In the genomic region with DNA sequence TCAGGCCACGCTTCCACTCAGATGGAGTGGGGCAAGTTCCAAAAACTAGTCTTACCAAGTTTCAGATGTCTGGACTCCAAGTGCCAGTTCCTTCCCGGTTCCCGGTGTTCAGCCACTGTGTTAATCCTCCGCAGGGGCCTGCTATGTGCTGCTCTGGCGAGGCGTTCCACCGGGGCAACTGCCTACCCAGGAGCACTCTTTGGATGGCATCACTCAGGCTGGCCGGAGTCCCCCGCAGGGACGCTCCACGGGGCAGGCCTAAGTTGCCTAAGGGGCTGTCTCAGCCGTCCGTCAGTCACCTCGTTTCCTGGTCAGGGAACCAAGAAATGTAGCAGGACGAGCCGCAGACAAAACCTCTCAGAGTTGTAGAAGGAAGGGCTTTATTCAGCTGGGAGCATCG, we compare ENCODE assay signal across 13 cellular contexts. TPM values are rescaled to one million over a fixed set of nuclear protein-coding genes. Genes with fewer than 3 reads are reported as not detected.
A peak's percentile ranks its signal among the peaks of the same experiment; 100 is the strongest.
DNase-seq lines count a peak whose midpoint lies in the region; ATAC-seq and TF ChIP-seq lines count a peak whose summit lies in the region.
"Had no signal": no experiment of that assay in that cellular context is flagged by ENCODE, and none has a peak within 500 bp of the region (broad histone marks: within the 10 kb centered on the region; RNA-seq: fewer than 3 reads in every experiment).

No MANE protein-coding gene starts in this region.

- peaks cover 44% of the 10 kb centered on the region for H3K79me2 ChIP-seq in Loucy (ENCODE audit: insufficient read depth, low read length)

- ATAC-seq in stimulated activated memory B cell treated with anti-CD40 and anti-IgM and Interleukin-4, amounts not matched to agents 10 μg/mL and 1 μg/mL and 100 μg/mL, for 72 hours: no peak

- no peaks in the 10 kb centered on the region for H3K9me3 ChIP-seq in cardiac muscle cell (ENCODE audit: low read depth)
- peaks cover 3% of the 10 kb centered on the region for H3K9me3 ChIP-seq in left ventricle myocardium inferior (replicated peaks)
- H3K9me3 ChIP-seq in Loucy (ENCODE audit: insufficient read depth, low read depth, low read length): no peaks in the 10 kb centered on the region; the same call in 1 of the 2 replicates
- H3K9me3 ChIP-seq: adrenal gland had no signal

- peaks cover 3% of the 10 kb centered on the region for H3K4me1 Mint-ChIP-seq in endothelial cell (ENCODE audit: unreplicated experiment)
- peaks cover 47% of the 10 kb centered on the region for H3K4me1 Mint-ChIP-seq in stimulated activated memory B cell treated with anti-CD40 and anti-IgM and Interleukin-4, amounts not matched to agents 10 μg/mL and 1 μg/mL and 100 μg/mL, for 72 hours

- no peak for DNase-seq in cardiac muscle cell (ENCODE audit: low read depth in 1 of 2, low spot score in 1 of 2)
- DNase-seq in left ventricle myocardium inferior: no peak
- DNase-seq in endothelial cell (ENCODE audit: low spot score): no peak
- no peak for DNase-seq in GM19238 (ENCODE audit: insufficient read length, low spot score)
- no peak for DNase-seq in DMS53 treated with DMSO at 0.1 percent for 48 hours (lab: John Stamatoyannopoulos, UW; ENCODE audit: unreplicated experiment)
- no peak for DNase-seq in AML-193 (lab: John Stamatoyannopoulos, UW)
- DNase-seq: adrenal gland, C1 segment of cervical spinal cord, midbrain, NCI-H2081 had no signal

- peaks cover 37% of the 10 kb centered on the region for H4K20me1 ChIP-seq in Loucy (ENCODE audit: insufficient read depth, low read length, poor library complexity, severe bottlenecking)

- peaks cover 47% of the 10 kb centered on the region for H3K36me3 Mint-ChIP-seq in endothelial cell (ENCODE audit: low read depth, unreplicated experiment)
- peaks cover 84% of the 10 kb centered on the region for H3K36me3 Mint-ChIP-seq in stimulated activated memory B cell treated with anti-CD40 and anti-IgM and Interleukin-4, amounts not matched to agents 10 μg/mL and 1 μg/mL and 100 μg/mL, for 72 hours

- H3K36me3 ChIP-seq in cardiac muscle cell (peaks cover 19% of the 10 kb centered on the region), left ventricle myocardium inferior (peaks cover 45% of the 10 kb centered on the region), Loucy (ENCODE audit: insufficient read depth, low read length) (peaks cover 30% of the 10 kb centered on the region)

- no peak overlapping the region for H2AFZ ChIP-seq in Loucy (ENCODE audit: low read length)

- no peaks in the 10 kb centered on the region for H3F3A ChIP-seq in Loucy (ENCODE audit: low read depth)

- H3K9me3 Mint-ChIP-seq in endothelial cell (ENCODE audit: unreplicated experiment): no peaks in the 10 kb centered on the region
- no peaks in the 10 kb centered on the region for H3K9me3 Mint-ChIP-seq in stimulated activated memory B cell treated with anti-CD40 and anti-IgM and Interleukin-4, amounts not matched to agents 10 μg/mL and 1 μg/mL and 100 μg/mL, for 72 hours

- H3K4me3 Mint-ChIP-seq in endothelial cell (ENCODE audit: unreplicated experiment): no peak overlapping the region
- no peak overlapping the region for H3K4me3 Mint-ChIP-seq in stimulated activated memory B cell treated with anti-CD40 and anti-IgM and Interleukin-4, amounts not matched to agents 10 μg/mL and 1 μg/mL and 100 μg/mL, for 72 hours
- H3K4me3 Mint-ChIP-seq: T-helper 1 cell treated with Interleukin-12 subunit alpha and Interleukin-12 subunit beta and Interleukin-4 antibody, amounts not matched to agents 30 μg/mL and 1 μg/mL, for 36 hours had no signal

- intact Hi-C loops in left ventricle myocardium inferior (cut with micrococcal nuclease): no loop called here

- H3K9ac ChIP-seq in Loucy (ENCODE audit: low read depth, low read length, poor library complexity, severe bottlenecking): no peak overlapping the region

- H3K27ac Mint-ChIP-seq in endothelial cell (ENCODE audit: unreplicated experiment): peak overlapping the region; percentile 61
- peak overlapping the region; percentile 72 for H3K27ac Mint-ChIP-seq in stimulated activated memory B cell treated with anti-CD40 and anti-IgM and Interleukin-4, amounts not matched to agents 10 μg/mL and 1 μg/mL and 100 μg/mL, for 72 hours
- H3K27ac Mint-ChIP-seq: T-helper 1 cell treated with Interleukin-12 subunit alpha and Interleukin-12 subunit beta and Interleukin-4 antibody, amounts not matched to agents 30 μg/mL and 1 μg/mL, for 36 hours had no signal

- H3K4me3 ChIP-seq in cardiac muscle cell (no peak overlapping the region), left ventricle myocardium inferior (no peak overlapping the region), Loucy (ENCODE audit: low read length, poor library complexity, severe bottlenecking) (no peak overlapping the region)
- H3K4me3 ChIP-seq: adrenal gland had no signal

- peaks cover 7% of the 10 kb centered on the region for H3K27me3 Mint-ChIP-seq in endothelial cell (ENCODE audit: unreplicated experiment)
- H3K27me3 Mint-ChIP-seq in stimulated activated memory B cell treated with anti-CD40 and anti-IgM and Interleukin-4, amounts not matched to agents 10 μg/mL and 1 μg/mL and 100 μg/mL, for 72 hours: no peaks in the 10 kb centered on the region

- peak overlapping the region; percentile 14 for H3K4me2 ChIP-seq in Loucy (ENCODE audit: low read depth, low read length, poor library complexity, severe bottlenecking)

- peaks cover 5% of the 10 kb centered on the region for H3K4me1 ChIP-seq in cardiac muscle cell (ENCODE audit: low read depth)
- H3K4me1 ChIP-seq in left ventricle myocardium inferior: peaks cover 24% of the 10 kb centered on the region
- H3K4me1 ChIP-seq in Loucy (ENCODE audit: insufficient read depth, low read length, poor library complexity, severe bottlenecking): peaks cover 29% of the 10 kb centered on the region

- H3K27ac ChIP-seq in cardiac muscle cell: peak overlapping the region; percentile 14
- no peak overlapping the region for H3K27ac ChIP-seq in left ventricle myocardium inferior (replicated peaks)
- H3K27ac ChIP-seq: adrenal gland had no signal

- H3K27me3 ChIP-seq in cardiac muscle cell (no peaks in the 10 kb centered on the region), left ventricle myocardium inferior (ENCODE audit: low read depth) (no peaks in the 10 kb centered on the region), Loucy (ENCODE audit: insufficient read depth, low read length, poor library complexity, severe bottlenecking) (peaks cover 4% of the 10 kb centered on the region)
- H3K27me3 ChIP-seq: adrenal gland had no signal

- H3K9me2 ChIP-seq in Loucy (replicated peaks; ENCODE audit: low read depth, low read length): no peaks in the 10 kb centered on the region

- TF ChIP-seq CTCF in cardiac muscle cell (IDR thresholded peaks at IDR 0.05; ENCODE audit: low read depth, low read length) (no peak), left ventricle myocardium inferior (IDR thresholded peaks at IDR 0.05; ENCODE audit: borderline replicate concordance) (no peak), Loucy (conservative IDR thresholded peaks at IDR 0.05; ENCODE audit: low read length) (no peak), endothelial cell (IDR thresholded peaks at IDR 0.05; ENCODE audit: unreplicated experiment) (no peak)

RNA-seq across cellular contexts. Expression of gene RPS23, which starts 5.2 kb away (rescaled TPM):
- total RNA-seq in cardiac muscle cell: 1,239 and 1,612 TPM in 2 replicates
- polyA plus RNA-seq in cardiac muscle cell: 702 and 842 TPM in 2 replicates
- 1,103 TPM for total RNA-seq in left ventricle myocardium inferior
- total RNA-seq in endothelial cell (ENCODE audit: unreplicated experiment): 2,350 TPM
